14 cellular contexts compared by ENCODE assay signal in the genomic region with DNA sequence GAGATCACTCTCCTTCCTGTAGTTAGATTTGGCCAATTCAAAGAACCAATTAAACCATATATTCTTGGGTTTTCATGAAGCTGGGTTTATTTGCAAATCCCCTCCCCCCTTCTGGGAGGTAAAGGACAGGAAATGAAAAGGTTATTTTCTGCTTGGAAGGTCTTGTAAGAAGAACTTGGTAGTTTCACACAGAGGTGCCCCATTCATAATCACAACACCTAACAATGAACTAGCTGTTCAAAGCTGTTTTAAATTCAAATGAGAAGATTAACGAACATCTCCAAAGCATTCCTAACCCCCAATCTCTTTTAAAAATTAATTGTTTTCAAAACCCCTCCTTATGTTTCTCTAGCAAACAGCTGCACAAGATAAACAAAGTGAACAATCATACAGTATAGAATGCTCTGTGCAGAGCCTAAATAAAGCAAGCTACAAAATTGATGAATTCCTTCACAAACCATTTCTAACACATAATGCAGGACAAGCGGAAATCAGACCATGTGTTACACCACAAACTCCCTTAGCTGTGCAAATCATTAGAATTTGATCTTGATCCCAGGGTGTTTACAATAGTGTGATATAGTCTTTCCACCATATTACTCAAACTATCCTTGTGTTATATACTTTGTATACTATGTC.
"Had no signal": no experiment of that assay in that cellular context is flagged by ENCODE, and none has a peak within 500 bp of the region (broad histone marks: within the 10 kb centered on the region; RNA-seq: fewer than 3 reads in every experiment).

No MANE protein-coding gene starts in this region.

- H3K9me3 ChIP-seq: esophagus muscularis mucosa, sigmoid colon had no signal

- DNase-seq: activated CD4-positive, alpha-beta memory T cell treated with anti-CD3 and anti-CD28 coated beads, Interleukin-2, amount 10 ng/mL, durations not matched to agents 7 days and 5 days; activated CD4-positive, alpha-beta T cell treated with anti-CD3 and anti-CD28 coated beads for 36 hours; activated CD8-positive, alpha-beta memory T cell treated with anti-CD3 and anti-CD28 coated beads, Interleukin-2, amount 50 U/mL, for 4 hours; activated T-cell treated with anti-CD3 and anti-CD28 coated beads, Interleukin-2, amount 50 U/mL, for 72 hours; aorta; hypothalamus; mammary epithelial cell; natural killer cell; sigmoid colon; stimulated activated CD4-positive, alpha-beta T cell treated with anti-CD3 and anti-CD28 coated beads, Interleukin-12 subunit alpha, Interleukin-12 subunit beta, amount 100 ng/mL, for 4 hours; stimulated activated naive CD4-positive, alpha-beta T cell; trophoblast cell had no signal

- H3K27ac ChIP-seq: esophagus muscularis mucosa, sigmoid colon, VCaP had no signal

- H3K4me1 ChIP-seq: esophagus muscularis mucosa, sigmoid colon had no signal

- H3K4me3 ChIP-seq: esophagus muscularis mucosa, sigmoid colon had no signal

- H3K27me3 ChIP-seq: esophagus muscularis mucosa, sigmoid colon had no signal

- H3K36me3 ChIP-seq: esophagus muscularis mucosa, sigmoid colon had no signal
